In the genomic region with DNA sequence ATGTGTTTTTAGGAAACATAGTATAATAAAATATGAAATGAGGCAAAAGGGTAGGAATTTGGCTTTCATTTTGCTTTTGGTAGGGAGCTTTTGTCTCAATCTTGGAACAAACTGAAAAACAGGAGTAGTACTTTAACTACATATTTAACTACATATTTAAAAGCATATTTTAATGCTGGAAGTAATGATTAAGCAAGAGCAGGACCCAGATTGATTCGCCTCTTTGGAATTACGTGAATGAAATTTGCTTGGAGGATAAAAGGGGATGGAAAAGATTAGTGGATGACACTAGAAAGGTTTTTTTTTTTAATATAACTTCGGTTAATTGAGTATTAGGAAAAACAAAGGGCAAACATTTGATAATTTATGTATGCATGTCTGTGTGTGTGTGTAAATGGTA, we compare ENCODE assay signal across 19 cellular contexts. TPM values are rescaled to one million over a fixed set of nuclear protein-coding genes. Genes with fewer than 3 reads are reported as not detected.
"Had no signal": no experiment of that assay in that cellular context is flagged by ENCODE, and none has a peak within 500 bp of the region (broad histone marks: within the 10 kb centered on the region; RNA-seq: fewer than 3 reads in every experiment).

No MANE protein-coding gene starts in this region.

- H3K4me2 ChIP-seq: neural progenitor cell had no signal

- ATAC-seq: gastroesophageal sphincter had no signal

- H2AFZ ChIP-seq: neural progenitor cell had no signal

- H3K9me3 ChIP-seq: gastroesophageal sphincter, stomach had no signal

- H3K4me1 ChIP-seq: neural progenitor cell had no signal

- H3K9ac ChIP-seq: neural progenitor cell had no signal

- H3K27me3 ChIP-seq: dorsolateral prefrontal cortex, gastroesophageal sphincter, neural progenitor cell, stomach had no signal

- H3K36me3 ChIP-seq: gastroesophageal sphincter, neural progenitor cell, stomach had no signal

- DNase-seq: activated CD4-positive, alpha-beta T cell treated with anti-CD3 and anti-CD28 coated beads for 48 hours; activated CD8-positive, alpha-beta memory T cell treated with anti-CD3 and anti-CD28 coated beads for 24 hours; activated effector memory CD4-positive, alpha-beta T cell treated with Interleukin-2 at 50 U/mL for 16 hours; activated T-cell treated with anti-CD3 and anti-CD28 coated beads for 4 hours; dorsolateral prefrontal cortex; posterior cingulate gyrus; stomach; T-helper 1 cell had no signal

- H3K4me3 ChIP-seq: dorsolateral prefrontal cortex, gastroesophageal sphincter, neural progenitor cell, skin epidermis, stomach had no signal

- H3K27ac ChIP-seq: neural progenitor cell had no signal

RNA-seq across cellular contexts. Expression of a gene that starts 11.2 kb away (rescaled TPM):
- total RNA-seq: chondrocyte, gastroesophageal sphincter, kidney epithelial cell, lower leg skin, mesothelial cell of epicardium, myocyte, stomach, urinary bladder had no signal
- polyA plus RNA-seq: esophagus, stomach, thymus, urinary bladder had no signal
